ENCODE assay signal across 8 cellular contexts in the genomic region with DNA sequence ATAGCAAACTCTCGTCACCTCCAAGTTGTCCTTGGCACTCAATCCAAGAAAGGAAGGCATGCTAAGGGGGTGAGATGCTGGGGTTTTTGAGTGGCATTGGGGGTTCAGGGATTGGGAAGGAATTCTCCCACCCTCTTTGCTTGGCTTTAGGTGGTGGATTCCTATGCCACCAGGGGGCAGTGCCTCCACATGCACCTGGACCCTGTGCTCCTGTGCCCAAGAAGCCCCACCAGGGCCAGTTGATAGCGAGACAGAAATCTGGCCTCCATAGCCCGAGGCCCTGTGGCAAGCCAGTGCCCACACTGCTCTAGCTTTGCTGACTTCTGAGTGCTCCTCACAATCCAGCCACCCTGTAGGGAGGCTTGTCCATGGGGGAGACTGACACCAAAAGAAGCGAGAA. TPM values are rescaled to one million over a fixed set of nuclear protein-coding genes. Genes with fewer than 3 reads are reported as not detected.
DNase-seq lines count a peak whose midpoint lies in the region; TF ChIP-seq lines count a peak whose summit lies in the region.

No MANE protein-coding gene starts in this region.

- intact Hi-C loops in transverse colon (cut with DNase I; ENCODE audit: low total_unique reads): no loop called here

- WGBS in transverse colon (ENCODE audit: low coverage in 1 of 2), 2 donors: 58% methylated on average over 4 of the region's 4 CpGs; no CpG with 5 or more reads in 1 of the 2 donors

- CTCF ChIA-PET in AG04450 (lab: Charles Lee): no interaction called here

- no peaks in the 10 kb centered on the region for H3K9me3 ChIP-seq in AG04450 (ENCODE audit: control insufficient read depth, insufficient read depth, low read length)
- H3K9me3 ChIP-seq in transverse colon: no peaks in the 10 kb centered on the region

- in situ Hi-C loops in transverse colon (cut with MboI; ENCODE audit: low pct_ligation_motif_present in 1 of 4, low pct_unique_long_range_greater_than_20kb in 1 of 4, low sequenced_read_pairs in 3 of 4): no loop called here

- H3K36me3 ChIP-seq in transverse colon: no peaks in the 10 kb centered on the region

- no peaks in the 10 kb centered on the region for H3K27me3 ChIP-seq in AG04450 (ENCODE audit: control insufficient read depth, insufficient read depth, low read length)
- H3K27me3 ChIP-seq in transverse colon: no peaks in the 10 kb centered on the region

- POLR2A ChIA-PET in AG04450 (lab: Yijun Ruan, JAX): no interaction called here

- no peak for DNase-seq in AG04450 (ENCODE audit: low read depth, low spot score)
- peak; percentile 21 for DNase-seq in GM12865 (ENCODE audit: low read depth)
- DNase-seq in NB4 (ENCODE audit: low read depth): peak; percentile 54
- DNase-seq in dermis microvascular lymphatic vessel endothelial cell (ENCODE audit: low read depth in 2 of 2): peak; percentile 1 to 29
- DNase-seq in transverse colon: no peak
- no peak for DNase-seq in stimulated activated naive CD4-positive, alpha-beta T cell (lab: John Stamatoyannopoulos, UW)
- no peak for DNase-seq in middle frontal gyrus (ENCODE audit: extremely low spot score, low spot score)
- no peak for DNase-seq in NCI-H510A (lab: John Stamatoyannopoulos, UW)

- H3K4me3 ChIP-seq in AG04450 (ENCODE audit: low read depth, low read length) (no peak overlapping the region), GM12865 (ENCODE audit: low read depth, low read length) (no peak overlapping the region), NB4 (ENCODE audit: low read depth, low read length) (no peak overlapping the region), transverse colon (no peak overlapping the region)

- H3K27ac ChIP-seq in AG04450 (ENCODE audit: low read depth, low read length) (no peak overlapping the region), transverse colon (no peak overlapping the region)

- TF ChIP-seq CTCF in AG04450 (IDR thresholded peaks at IDR 0.05; ENCODE audit: low read depth, low read length): peak; percentile 47
- TF ChIP-seq CTCF in GM12865 (IDR thresholded peaks at IDR 0.05; ENCODE audit: insufficient read depth, low read depth, low read length, missing control alignments): peak; percentile 48
- TF ChIP-seq CTCF in NB4 (IDR thresholded peaks at IDR 0.05; ENCODE audit: low read depth, low read length): peak; percentile 60
- peak in 3 of 5 experiments; percentile 15 to 20 (median 18) for TF ChIP-seq CTCF in transverse colon (IDR thresholded peaks at IDR 0.05)

- TF ChIP-seq POLR2A in NB4 (IDR thresholded peaks at IDR 0.05; ENCODE audit: extremely low read depth, insufficient read length): no peak
- TF ChIP-seq POLR2A in transverse colon (IDR thresholded peaks at IDR 0.05): no peak

- no peaks in the 10 kb centered on the region for H3K4me1 ChIP-seq in transverse colon

- no peak for TF ChIP-seq EP300 in transverse colon (IDR thresholded peaks at IDR 0.05; ENCODE audit: low read depth)

RNA-seq across cellular contexts. Expression of a gene that starts 2.0 kb away (rescaled TPM):
- polyA plus RNA-seq in AG04450 (2011; rRNA removed): not detected in 2 replicates
- not detected in 2 replicates for polyA minus RNA-seq in AG04450 (2011; rRNA and poly(A)+ RNA removed)
- total RNA-seq in dermis microvascular lymphatic vessel endothelial cell (not detected in 2 replicates), transverse colon (not detected)

RNA-seq across cellular contexts. Expression of a gene that starts 18.6 kb away (rescaled TPM):
- not detected in 2 replicates for polyA plus RNA-seq in AG04450 (2011; rRNA removed)
- polyA minus RNA-seq in AG04450 (2011; rRNA and poly(A)+ RNA removed): not detected in 2 replicates
- total RNA-seq in dermis microvascular lymphatic vessel endothelial cell (not detected in 2 replicates), transverse colon (1 to 10 TPM in 2 of 4 donors, under 1 TPM in 1, not detected in 1; 0.68 to 3.2 (median 1.8) TPM)

RNA-seq across cellular contexts. Expression of a gene that starts 20.7 kb away (rescaled TPM):
- polyA plus RNA-seq in AG04450 (2011; rRNA removed): not detected in 2 replicates
- polyA minus RNA-seq in AG04450 (2011; rRNA and poly(A)+ RNA removed): not detected in 2 replicates
- not detected in 2 replicates for total RNA-seq in dermis microvascular lymphatic vessel endothelial cell
- not detected for total RNA-seq in transverse colon

Comparison
In these comparisons a context has a peak if more than half of its experiments do, and no peak if none do; other contexts are left out.
1. DNase-seq: peak in GM12865 (single experiment), NB4 (single experiment) and dermis microvascular lymphatic vessel endothelial cell (2 of 2); none in AG04450 (single experiment), transverse colon (single experiment), stimulated activated naive CD4-positive, alpha-beta T cell (0 of 6), middle frontal gyrus (single experiment) and NCI-H510A (single experiment).
2. Peak in every context shown above with its lines, with median percentiles within 50 percentile points of each other: CTCF ChIP-seq.